Comparison of ENCODE assay signal across 16 cellular contexts in genomic region chr9:83992407-83992806, GRCh38. TPM values are rescaled to one million over a fixed set of nuclear protein-coding genes. Genes with fewer than 3 reads are reported as not detected.
DNase-seq lines count a peak whose midpoint lies in the region; ATAC-seq, FAIRE-seq and TF ChIP-seq lines count a peak whose summit lies in the region.
"Had no signal": no experiment of that assay in that cellular context is flagged by ENCODE, and none has a peak within 500 bp of the region (broad histone marks: within the 10 kb centered on the region; RNA-seq: fewer than 3 reads in every experiment).

No MANE protein-coding gene starts in this region.

- H3K4me2 ChIP-seq in osteoblast (ENCODE audit: insufficient read depth, low read length): no peak overlapping the region

- TF ChIP-seq CTCF in choroid plexus epithelial cell (conservative IDR thresholded peaks at IDR 0.05; ENCODE audit: low read depth, low read length) (peak; percentile 23), osteoblast (IDR thresholded peaks at IDR 0.05; ENCODE audit: extremely low read depth, low read depth, low read length) (peak; percentile 21)

- H3K4me1 ChIP-seq in osteoblast (ENCODE audit: insufficient read depth, low read length): no peaks in the 10 kb centered on the region

- peaks cover 40% of the 10 kb centered on the region for H3K36me3 Mint-ChIP-seq in activated CD8-positive, alpha-beta T cell treated with anti-CD3 and anti-CD28 coated beads, Interleukin-2, amount 10 ng/mL, durations not matched to agents 7 days and 5 days (ENCODE audit: low read depth)

- H3K9me3 ChIP-seq in osteoblast (ENCODE audit: low read depth, low read length): no peaks in the 10 kb centered on the region

- no peak overlapping the region for H2AFZ ChIP-seq in osteoblast (ENCODE audit: low read length)

- H3K27me3 Mint-ChIP-seq in activated CD8-positive, alpha-beta T cell treated with anti-CD3 and anti-CD28 coated beads, Interleukin-2, amount 10 ng/mL, durations not matched to agents 7 days and 5 days (ENCODE audit: low read depth): no peaks in the 10 kb centered on the region
- H3K27me3 Mint-ChIP-seq: activated naive CD8-positive, alpha-beta T cell treated with anti-CD3 and anti-CD28 coated beads, Interleukin-2, amount 10 ng/mL, durations not matched to agents 7 days and 5 days; CD8-positive, alpha-beta memory T cell had no signal

- no peak for ATAC-seq in activated CD8-positive, alpha-beta T cell treated with anti-CD3 and anti-CD28 coated beads, Interleukin-2, amount 10 ng/mL, durations not matched to agents 7 days and 5 days
- ATAC-seq in HG03135 (IDR thresholded peaks at IDR 0.05; ENCODE audit: unreplicated experiment): no peak
- ATAC-seq: esophagus mucosa, WTC11 had no signal

- no peak overlapping the region for H3K4me3 ChIP-seq in choroid plexus epithelial cell (ENCODE audit: low read depth, low read length)
- no peak overlapping the region for H3K4me3 ChIP-seq in osteoblast (ENCODE audit: insufficient read depth, low read length)

- H3K79me2 ChIP-seq in osteoblast (ENCODE audit: insufficient read depth, low read length): peaks cover 16% of the 10 kb centered on the region

- H3K4me3 Mint-ChIP-seq in activated CD8-positive, alpha-beta T cell treated with anti-CD3 and anti-CD28 coated beads, Interleukin-2, amount 10 ng/mL, durations not matched to agents 7 days and 5 days: no peak overlapping the region
- H3K4me3 Mint-ChIP-seq: activated naive CD8-positive, alpha-beta T cell treated with anti-CD3 and anti-CD28 coated beads, Interleukin-2, amount 10 ng/mL, durations not matched to agents 7 days and 5 days; CD8-positive, alpha-beta memory T cell; WTC11 had no signal

- CTCF ChIA-PET in activated CD8-positive, alpha-beta T cell treated with anti-CD3 and anti-CD28 coated beads, Interleukin-2, amount 10 ng/mL, durations not matched to agents 7 days and 5 days (lab: Charles Lee): no interaction called here

- no peaks in the 10 kb centered on the region for H4K20me1 ChIP-seq in osteoblast (ENCODE audit: insufficient read depth, low read length)

- H3K9me3 Mint-ChIP-seq in activated CD8-positive, alpha-beta T cell treated with anti-CD3 and anti-CD28 coated beads, Interleukin-2, amount 10 ng/mL, durations not matched to agents 7 days and 5 days (ENCODE audit: insufficient read depth): no peaks in the 10 kb centered on the region
- H3K9me3 Mint-ChIP-seq: activated naive CD8-positive, alpha-beta T cell treated with anti-CD3 and anti-CD28 coated beads, Interleukin-2, amount 10 ng/mL, durations not matched to agents 7 days and 5 days; CD8-positive, alpha-beta memory T cell; WTC11 had no signal

- POLR2A ChIA-PET in activated CD8-positive, alpha-beta T cell treated with anti-CD3 and anti-CD28 coated beads, Interleukin-2, amount 10 ng/mL, durations not matched to agents 7 days and 5 days (lab: Charles Lee): interaction anchor here (0.7 kb wide), 1 partner anchor 284 kb away, joined by 4 read pairs; no protein-coding TSS in a partner anchor

- H3K27ac Mint-ChIP-seq in activated CD8-positive, alpha-beta T cell treated with anti-CD3 and anti-CD28 coated beads, Interleukin-2, amount 10 ng/mL, durations not matched to agents 7 days and 5 days: no peak overlapping the region
- H3K27ac Mint-ChIP-seq: activated naive CD8-positive, alpha-beta T cell treated with anti-CD3 and anti-CD28 coated beads, Interleukin-2, amount 10 ng/mL, durations not matched to agents 7 days and 5 days; CD8-positive, alpha-beta memory T cell; WTC11 had no signal

- H3K27ac ChIP-seq in osteoblast (ENCODE audit: low read depth, low read length): no peak overlapping the region

- H3K36me3 ChIP-seq in osteoblast (ENCODE audit: insufficient read depth, low read length): no peaks in the 10 kb centered on the region

- peak; percentile 4 for FAIRE-seq in GM19239 (lab: Jason Lieb, UNC)

- DNase-seq in GM19239 (ENCODE audit: insufficient read length, low spot score) (no peak), M059J (ENCODE audit: low read depth) (peak; percentile 38), choroid plexus epithelial cell (ENCODE audit: low read depth) (peak; percentile 60), osteoblast (ENCODE audit: insufficient read length, low spot score, missing footprints) (peak; percentile 32), GDM1 (lab: John Stamatoyannopoulos, UW) (no peak)
- DNase-seq in activated CD8-positive, alpha-beta T cell treated with anti-CD3 and anti-CD28 coated beads, Interleukin-2, amount 10 ng/mL, durations not matched to agents 7 days and 5 days: no peak
- DNase-seq: activated naive CD8-positive, alpha-beta T cell treated with anti-CD3 and anti-CD28 coated beads, Interleukin-2, amount 10 ng/mL, durations not matched to agents 7 days and 5 days; CD8-positive, alpha-beta memory T cell; Kasumi-1; mesendoderm; NCI-H226; substantia nigra; SW 1271 had no signal

- peaks cover 18% of the 10 kb centered on the region for H3K4me1 Mint-ChIP-seq in activated CD8-positive, alpha-beta T cell treated with anti-CD3 and anti-CD28 coated beads, Interleukin-2, amount 10 ng/mL, durations not matched to agents 7 days and 5 days (ENCODE audit: low read depth)
- H3K4me1 Mint-ChIP-seq: WTC11 had no signal

- no peaks in the 10 kb centered on the region for H3K27me3 ChIP-seq in osteoblast (ENCODE audit: insufficient read depth, low read length)

RNA-seq across cellular contexts. Expression of gene RMI1, which starts 11.8 kb away (rescaled TPM):
- total RNA-seq in M059J (2014; rRNA removed; shearing (Covaris generic)): 12.2 and 27.7 TPM in 2 replicates
- total RNA-seq in osteoblast: 6.2 and 8.0 TPM in 2 replicates
- total RNA-seq in activated CD8-positive, alpha-beta T cell treated with anti-CD3 and anti-CD28 coated beads, Interleukin-2, amount 10 ng/mL, durations not matched to agents 7 days and 5 days: 10 to 100 TPM; 23.3 to 23.6 TPM

RNA-seq across cellular contexts. Expression of gene HNRNPK, which starts 12.4 kb away (rescaled TPM):
- total RNA-seq in M059J (2014; rRNA removed; shearing (Covaris generic)): 632 and 762 TPM in 2 replicates
- total RNA-seq in osteoblast: 503 and 514 TPM in 2 replicates
- 100 to 1,000 TPM; 683 to 726 TPM for total RNA-seq in activated CD8-positive, alpha-beta T cell treated with anti-CD3 and anti-CD28 coated beads, Interleukin-2, amount 10 ng/mL, durations not matched to agents 7 days and 5 days

Comparison
In these comparisons a context has a peak if more than half of its experiments do, and no peak if none do; other contexts are left out.
1. DNase-seq: peak in M059J (single experiment), choroid plexus epithelial cell (single experiment) and osteoblast (single experiment); none in GM19239 (single experiment), activated CD8-positive, alpha-beta T cell treated with anti-CD3 and anti-CD28 coated beads, Interleukin-2, amount 10 ng/mL, durations not matched to agents 7 days and 5 days (single experiment) and GDM1 (single experiment).